ENCODE assay signal across 8 cellular contexts in the genomic region with DNA sequence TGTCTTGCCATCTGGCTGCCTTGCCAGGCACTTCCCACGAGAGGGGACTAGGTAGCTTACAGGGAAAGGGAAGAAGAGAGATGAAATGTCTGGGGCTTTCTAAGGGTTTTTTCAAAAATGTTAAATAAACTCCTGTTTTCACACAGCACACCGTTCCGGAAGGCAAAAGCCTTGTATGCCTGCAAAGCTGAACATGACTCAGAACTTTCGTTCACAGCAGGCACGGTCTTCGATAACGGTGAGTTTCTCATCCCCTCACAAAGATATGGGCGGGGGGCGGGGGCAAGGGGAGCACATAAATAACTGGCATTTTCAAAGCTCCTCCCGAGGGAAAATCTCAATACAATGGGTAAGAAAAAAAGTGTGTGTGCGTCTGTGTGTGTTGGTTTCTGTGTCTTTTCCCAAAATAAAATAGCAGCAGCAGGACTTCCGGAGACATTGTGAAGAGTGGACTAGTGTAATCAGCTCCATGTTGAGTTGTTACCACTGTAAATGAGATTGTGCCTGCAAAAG.
A peak's percentile ranks its signal among the peaks of the same experiment; 100 is the strongest.
DNase-seq lines count a peak whose midpoint lies in the region; ATAC-seq, FAIRE-seq and TF ChIP-seq lines count a peak whose summit lies in the region.

No MANE protein-coding gene starts in this region.

- H3K9me3 ChIP-seq in BLaER1 (no peaks in the 10 kb centered on the region), colonic mucosa (no peaks in the 10 kb centered on the region)

- no peak overlapping the region for H3K4me3 Mint-ChIP-seq in activated naive CD8-positive, alpha-beta T cell treated with anti-CD3 and anti-CD28 coated beads, Interleukin-2, amount 50 U/mL, for 24 hours

- H3K4me1 Mint-ChIP-seq in activated naive CD8-positive, alpha-beta T cell treated with anti-CD3 and anti-CD28 coated beads, Interleukin-2, amount 50 U/mL, for 24 hours = peaks cover 32% of the 10 kb centered on the region

- TF ChIP-seq CTCF in colonic mucosa (IDR thresholded peaks at IDR 0.05) = no peak

- ATAC-seq in GM18909 (IDR thresholded peaks at IDR 0.05; ENCODE audit: poor library complexity, unreplicated experiment) (peak; percentile 65), HG03025 (IDR thresholded peaks at IDR 0.05; ENCODE audit: low FRiP score, unreplicated experiment) (peak; percentile 44)
- peak; percentile 17 for ATAC-seq in activated naive CD8-positive, alpha-beta T cell treated with anti-CD3 and anti-CD28 coated beads, Interleukin-2, amount 50 U/mL, for 24 hours

- H3K4me3 ChIP-seq in BLaER1 = peak overlapping the region; percentile 31
- no peak overlapping the region for H3K4me3 ChIP-seq in colonic mucosa

- H4K20me1 ChIP-seq in BLaER1 = no peaks in the 10 kb centered on the region

- H3K36me3 Mint-ChIP-seq in activated naive CD8-positive, alpha-beta T cell treated with anti-CD3 and anti-CD28 coated beads, Interleukin-2, amount 50 U/mL, for 24 hours (ENCODE audit: low read depth) = peaks cover 10% of the 10 kb centered on the region

- no peak for DNase-seq in activated naive CD8-positive, alpha-beta T cell treated with anti-CD3 and anti-CD28 coated beads, Interleukin-2, amount 50 U/mL, for 24 hours
- no peak for DNase-seq in iPS-NIHi11 (ENCODE audit: low spot score)
- DNase-seq in colonic mucosa = no peak
- DNase-seq in RCC 7860 (ENCODE audit: low spot score) = no peak
- DNase-seq in nucleus accumbens (lab: John Stamatoyannopoulos, UW) = no peak

- H3K27ac ChIP-seq in BLaER1 (peak overlapping the region; percentile 71), colonic mucosa (no peak overlapping the region)

- H3K9ac ChIP-seq in BLaER1 (peak overlapping the region; percentile 47), colonic mucosa (ENCODE audit: low read depth in 2 of 2, low read length in 2 of 2) (no peak overlapping the region)

- peak overlapping the region; percentile 81 for H3K4me2 ChIP-seq in BLaER1

- peak overlapping the region; percentile 60 for H3K27ac Mint-ChIP-seq in activated naive CD8-positive, alpha-beta T cell treated with anti-CD3 and anti-CD28 coated beads, Interleukin-2, amount 50 U/mL, for 24 hours

- H3K36me3 ChIP-seq in BLaER1 (peaks cover 12% of the 10 kb centered on the region; the same call in 1 of the 2 replicates), colonic mucosa (no peaks in the 10 kb centered on the region)

- intact Hi-C loops in colonic mucosa (cut with DNase I) = no loop called here

- FAIRE-seq in RCC 7860 (lab: Jason Lieb, UNC) = no peak

- peaks cover 30% of the 10 kb centered on the region for H3K4me1 ChIP-seq in BLaER1
- H3K4me1 ChIP-seq in colonic mucosa = no peaks in the 10 kb centered on the region

- no peaks in the 10 kb centered on the region for H3K9me3 Mint-ChIP-seq in activated naive CD8-positive, alpha-beta T cell treated with anti-CD3 and anti-CD28 coated beads, Interleukin-2, amount 50 U/mL, for 24 hours

- no peaks in the 10 kb centered on the region for H3K27me3 Mint-ChIP-seq in activated naive CD8-positive, alpha-beta T cell treated with anti-CD3 and anti-CD28 coated beads, Interleukin-2, amount 50 U/mL, for 24 hours

- no peaks in the 10 kb centered on the region for H3K27me3 ChIP-seq in BLaER1
- H3K27me3 ChIP-seq in colonic mucosa = no peaks in the 10 kb centered on the region
